Comparison of ENCODE assay signal across 1 cellular context in the genomic region with DNA sequence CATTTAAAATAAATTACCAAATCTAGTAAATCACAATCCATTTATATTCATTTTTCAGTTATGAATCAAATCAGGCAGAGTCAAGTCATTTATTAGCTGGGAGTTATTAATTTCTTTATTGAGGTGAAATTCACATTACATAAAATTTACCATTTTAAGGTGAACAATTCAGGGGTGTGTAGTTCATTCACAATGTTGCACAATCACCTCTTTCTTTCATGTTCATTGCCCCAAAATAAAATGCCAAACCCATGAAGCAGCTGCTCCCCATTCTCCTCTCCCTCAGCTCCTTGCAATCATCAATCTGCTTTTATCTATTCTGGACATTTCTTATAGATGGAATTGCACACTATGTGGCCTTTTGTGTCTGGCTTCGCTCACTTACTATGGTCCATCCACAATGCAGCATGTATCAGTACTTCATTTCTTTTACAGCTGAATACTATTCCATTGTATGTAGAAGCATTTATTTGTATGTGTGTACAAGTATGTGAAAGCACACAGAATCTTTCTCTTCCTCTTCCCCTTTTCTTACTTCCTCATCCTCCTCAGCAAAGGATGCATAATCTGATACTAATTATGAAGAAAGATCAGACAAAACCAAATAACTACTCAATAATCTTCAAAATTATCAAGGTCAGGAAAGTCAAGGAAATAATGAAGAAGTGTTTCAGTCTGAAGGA.
TF ChIP-seq lines count a peak whose summit lies in the region.

No MANE protein-coding gene starts in this region.

TF ChIP-seq in GM23338, 12 proteins besides CTCF, POLR2A, EP300 and RAD21 (continued from another document):
- TF ChIP-seq, protein P1, sequence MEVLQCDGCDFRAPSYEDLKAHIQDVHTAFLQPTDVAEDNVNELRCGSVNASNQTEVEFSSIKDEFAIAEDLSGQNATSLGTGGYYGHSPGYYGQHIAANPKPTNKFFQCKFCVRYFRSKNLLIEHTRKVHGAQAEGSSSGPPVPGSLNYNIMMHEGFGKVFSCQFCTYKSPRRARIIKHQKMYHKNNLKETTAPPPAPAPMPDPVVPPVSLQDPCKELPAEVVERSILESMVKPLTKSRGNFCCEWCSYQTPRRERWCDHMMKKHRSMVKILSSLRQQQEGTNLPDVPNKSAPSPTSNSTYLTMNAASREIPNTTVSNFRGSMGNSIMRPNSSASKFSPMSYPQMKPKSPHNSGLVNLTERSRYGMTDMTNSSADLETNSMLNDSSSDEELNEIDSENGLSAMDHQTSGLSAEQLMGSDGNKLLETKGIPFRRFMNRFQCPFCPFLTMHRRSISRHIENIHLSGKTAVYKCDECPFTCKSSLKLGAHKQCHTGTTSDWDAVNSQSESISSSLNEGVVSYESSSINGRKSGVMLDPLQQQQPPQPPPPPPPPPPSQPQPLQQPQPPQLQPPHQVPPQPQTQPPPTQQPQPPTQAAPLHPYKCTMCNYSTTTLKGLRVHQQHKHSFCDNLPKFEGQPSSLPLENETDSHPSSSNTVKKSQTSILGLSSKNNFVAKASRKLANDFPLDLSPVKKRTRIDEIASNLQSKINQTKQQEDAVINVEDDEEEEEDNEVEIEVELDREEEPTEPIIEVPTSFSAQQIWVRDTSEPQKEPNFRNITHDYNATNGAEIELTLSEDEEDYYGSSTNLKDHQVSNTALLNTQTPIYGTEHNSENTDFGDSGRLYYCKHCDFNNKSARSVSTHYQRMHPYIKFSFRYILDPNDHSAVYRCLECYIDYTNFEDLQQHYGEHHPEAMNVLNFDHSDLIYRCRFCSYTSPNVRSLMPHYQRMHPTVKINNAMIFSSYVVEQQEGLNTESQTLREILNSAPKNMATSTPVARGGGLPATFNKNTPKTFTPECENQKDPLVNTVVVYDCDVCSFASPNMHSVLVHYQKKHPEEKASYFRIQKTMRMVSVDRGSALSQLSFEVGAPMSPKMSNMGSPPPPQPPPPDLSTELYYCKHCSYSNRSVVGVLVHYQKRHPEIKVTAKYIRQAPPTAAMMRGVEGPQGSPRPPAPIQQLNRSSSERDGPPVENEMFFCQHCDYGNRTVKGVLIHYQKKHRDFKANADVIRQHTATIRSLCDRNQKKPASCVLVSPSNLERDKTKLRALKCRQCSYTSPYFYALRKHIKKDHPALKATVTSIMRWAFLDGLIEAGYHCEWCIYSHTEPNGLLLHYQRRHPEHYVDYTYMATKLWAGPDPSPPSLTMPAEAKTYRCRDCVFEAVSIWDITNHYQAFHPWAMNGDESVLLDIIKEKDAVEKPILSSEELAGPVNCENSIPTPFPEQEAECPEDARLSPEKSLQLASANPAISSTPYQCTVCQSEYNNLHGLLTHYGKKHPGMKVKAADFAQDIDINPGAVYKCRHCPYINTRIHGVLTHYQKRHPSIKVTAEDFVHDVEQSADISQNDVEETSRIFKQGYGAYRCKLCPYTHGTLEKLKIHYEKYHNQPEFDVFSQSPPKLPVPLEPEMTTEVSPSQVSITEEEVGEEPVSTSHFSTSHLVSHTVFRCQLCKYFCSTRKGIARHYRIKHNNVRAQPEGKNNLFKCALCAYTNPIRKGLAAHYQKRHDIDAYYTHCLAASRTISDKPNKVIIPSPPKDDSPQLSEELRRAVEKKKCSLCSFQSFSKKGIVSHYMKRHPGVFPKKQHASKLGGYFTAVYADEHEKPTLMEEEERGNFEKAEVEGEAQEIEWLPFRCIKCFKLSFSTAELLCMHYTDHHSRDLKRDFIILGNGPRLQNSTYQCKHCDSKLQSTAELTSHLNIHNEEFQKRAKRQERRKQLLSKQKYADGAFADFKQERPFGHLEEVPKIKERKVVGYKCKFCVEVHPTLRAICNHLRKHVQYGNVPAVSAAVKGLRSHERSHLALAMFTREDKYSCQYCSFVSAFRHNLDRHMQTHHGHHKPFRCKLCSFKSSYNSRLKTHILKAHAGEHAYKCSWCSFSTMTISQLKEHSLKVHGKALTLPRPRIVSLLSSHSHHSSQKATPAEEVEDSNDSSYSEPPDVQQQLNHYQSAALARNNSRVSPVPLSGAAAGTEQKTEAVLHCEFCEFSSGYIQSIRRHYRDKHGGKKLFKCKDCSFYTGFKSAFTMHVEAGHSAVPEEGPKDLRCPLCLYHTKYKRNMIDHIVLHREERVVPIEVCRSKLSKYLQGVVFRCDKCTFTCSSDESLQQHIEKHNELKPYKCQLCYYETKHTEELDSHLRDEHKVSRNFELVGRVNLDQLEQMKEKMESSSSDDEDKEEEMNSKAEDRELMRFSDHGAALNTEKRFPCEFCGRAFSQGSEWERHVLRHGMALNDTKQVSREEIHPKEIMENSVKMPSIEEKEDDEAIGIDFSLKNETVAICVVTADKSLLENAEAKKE (CRISPR knock-in tag; IDR thresholded peaks at IDR 0.05), result no peak
- TF ChIP-seq, protein P2, sequence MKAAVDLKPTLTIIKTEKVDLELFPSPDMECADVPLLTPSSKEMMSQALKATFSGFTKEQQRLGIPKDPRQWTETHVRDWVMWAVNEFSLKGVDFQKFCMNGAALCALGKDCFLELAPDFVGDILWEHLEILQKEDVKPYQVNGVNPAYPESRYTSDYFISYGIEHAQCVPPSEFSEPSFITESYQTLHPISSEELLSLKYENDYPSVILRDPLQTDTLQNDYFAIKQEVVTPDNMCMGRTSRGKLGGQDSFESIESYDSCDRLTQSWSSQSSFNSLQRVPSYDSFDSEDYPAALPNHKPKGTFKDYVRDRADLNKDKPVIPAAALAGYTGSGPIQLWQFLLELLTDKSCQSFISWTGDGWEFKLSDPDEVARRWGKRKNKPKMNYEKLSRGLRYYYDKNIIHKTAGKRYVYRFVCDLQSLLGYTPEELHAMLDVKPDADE (IDR thresholded peaks at IDR 0.05), result no peak
- TF ChIP-seq EZH2phosphoT487 (IDR thresholded peaks at IDR 0.05; ENCODE audit: unreplicated experiment), result no peak
